In genomic region chr5:71082898-71083297, GRCh38 we compare ENCODE assay signal across 5 cellular contexts. TPM values are rescaled to one million over a fixed set of nuclear protein-coding genes. Genes with fewer than 3 reads are reported as not detected.
DNase-seq lines count a peak whose midpoint lies in the region; ATAC-seq, FAIRE-seq and TF ChIP-seq lines count a peak whose summit lies in the region.
"Not testable (repeated sequence)": the region's sequence is repeated elsewhere in the genome, so short reads cannot be mapped to it uniquely, and the experiment has no call there.

No MANE protein-coding gene starts in this region.

- H3K27me3 ChIP-seq in K562 (ENCODE audit: control insufficient read depth in 2 of 2, insufficient read depth in 2 of 2, low read length in 2 of 2); keratinocyte (ENCODE audit: control insufficient read depth, extremely low read depth, insufficient read depth, low read length); HepG2 (ENCODE audit: control insufficient read depth in 1 of 2, insufficient read depth in 2 of 2, low read length in 2 of 2); pancreas: not testable (repeated sequence)

- POLR2A ChIA-PET in K562 (lab: Yijun Ruan, JAX); HepG2 (lab: Yijun Ruan, JAX): not testable (repeated sequence)

- not testable (repeated sequence) for H2AFZ ChIP-seq in K562 (ENCODE audit: low read depth, low read length); keratinocyte (ENCODE audit: control insufficient read depth, low read length); HepG2 (ENCODE audit: low read length)

- not testable (repeated sequence) for TF ChIP-seq POLR2A in K562 (conservative IDR thresholded peaks at IDR 0.05); HepG2 (IDR thresholded peaks at IDR 0.05; ENCODE audit: insufficient read depth in 1 of 2, low read depth in 2 of 2, low read length in 2 of 2)

- not testable (repeated sequence) for H4K20me1 ChIP-seq in K562 (replicated peaks; ENCODE audit: control insufficient read depth, insufficient read depth, low read length); keratinocyte (ENCODE audit: control insufficient read depth, extremely low read depth, insufficient read depth, low read length); HepG2 (ENCODE audit: insufficient read depth, low read length)

- not testable (repeated sequence) for TF ChIP-seq RAD21 in K562 (CRISPR knock-in tag; conservative IDR thresholded peaks at IDR 0.05 in 1 of 2, IDR thresholded peaks at IDR 0.05 in 1 of 2); HepG2 (CRISPR knock-in tag; IDR thresholded peaks at IDR 0.05)

- not testable (repeated sequence) for H3K9ac ChIP-seq in K562 (ENCODE audit: insufficient read depth in 1 of 2, low read depth in 2 of 2, low read length in 2 of 2); keratinocyte (ENCODE audit: control insufficient read depth, extremely low read depth, insufficient read depth, low read length); HepG2 (ENCODE audit: insufficient read depth, low read depth, low read length)

- no CpG with 5 or more reads among the region's 7 CpGs for WGBS in K562 (ENCODE audit: insufficient coverage, low coverage, missing lambda C conversion rate)
- no CpG with 5 or more reads among the region's 7 CpGs for WGBS in HepG2 (ENCODE audit: low lambda C conversion rate)
- no CpG with 5 or more reads among the region's 7 CpGs for WGBS in pancreas, 2 donors

- CTCF ChIA-PET in K562 (lab: Yijun Ruan, JAX; ENCODE audit: low intra/inter-chr PET ratio); HepG2 (lab: Yijun Ruan, JAX; ENCODE audit: low intra/inter-chr PET ratio, low total read pairs): not testable (repeated sequence)

- intact Hi-C loops in K562 (cut with micrococcal nuclease); HepG2 (cut with micrococcal nuclease; ENCODE audit: unreplicated experiment); pancreas (cut with DNase I): not testable (repeated sequence)

- H3K27ac ChIP-seq in K562 (ENCODE audit: extremely low read depth, low read depth, low read length); keratinocyte (ENCODE audit: control insufficient read depth, insufficient read depth, low read length); HepG2 (ENCODE audit: extremely low read length, insufficient read depth, low read length); pancreas: not testable (repeated sequence)

- dilution Hi-C loops in keratinocyte (cut with MboI; ENCODE audit: extremely low pct_ligation_motif_present, low sequenced_read_pairs), result not testable (repeated sequence)

- not testable (repeated sequence) for ATAC-seq in K562
- ATAC-seq in HepG2 (peak; percentile 71), pancreas (peak in 3 of 4 donors; percentile 6 to 35 (median 22))

- not testable (repeated sequence) for BruUV-seq in K562 (replicated peaks; lab: Mats Ljungman, UMichigan); HepG2 (replicated peaks; lab: Mats Ljungman, UMichigan)

- in situ Hi-C loops in K562 (cut with MboI); HepG2 (cut with HindIII; ENCODE audit: extremely low pct_ligation_motif_present, low pct_unique_long_range_greater_than_20kb): not testable (repeated sequence)

- FAIRE-seq in GM19239 (lab: Jason Lieb, UNC), result peak; percentile 75
- peak; percentile 15 for FAIRE-seq in K562 (lab: Jason Lieb, UNC)
- peak; percentile 49 for FAIRE-seq in keratinocyte (lab: Jason Lieb, UNC)
- FAIRE-seq in HepG2 (lab: Jason Lieb, UNC), result peak; percentile 62
- not testable (repeated sequence) for FAIRE-seq in pancreas (lab: Jason Lieb, UNC)

- H3K4me2 ChIP-seq in K562 (ENCODE audit: insufficient read depth, low read length); keratinocyte (ENCODE audit: control insufficient read depth, extremely low read depth, insufficient read depth, low read depth, low read length); HepG2 (ENCODE audit: low read depth, low read length): not testable (repeated sequence)

- DNase-seq in GM19239 (ENCODE audit: insufficient read length, low spot score); K562 (ENCODE audit: extremely low read depth in 1 of 4, low spot score in 3 of 4); keratinocyte (ENCODE audit: low read depth, low spot score); HepG2 (ENCODE audit: low spot score); pancreas: not testable (repeated sequence)

- H3K9me1 ChIP-seq in K562 (ENCODE audit: control insufficient read depth, insufficient read depth, low read length); keratinocyte (ENCODE audit: control insufficient read depth, extremely low read depth, insufficient read depth, low read length): not testable (repeated sequence)

- H3K9me3 ChIP-seq in K562 (replicated peaks; ENCODE audit: control insufficient read depth, insufficient read depth, low read depth, low read length); keratinocyte (ENCODE audit: control insufficient read depth, low read depth, low read length); HepG2 (ENCODE audit: low read length); pancreas: not testable (repeated sequence)

- not testable (repeated sequence) for H3K36me3 ChIP-seq in K562 (ENCODE audit: control insufficient read depth, insufficient read depth, low read length); keratinocyte (ENCODE audit: control insufficient read depth in 2 of 2, extremely low read depth in 1 of 2, insufficient read depth in 2 of 2, low read length in 2 of 2); HepG2 (replicated peaks in 1 of 2; ENCODE audit: control insufficient read depth in 1 of 2, insufficient read depth in 2 of 2, low read length in 2 of 2); pancreas

- H3K79me2 ChIP-seq in K562 (ENCODE audit: control insufficient read depth, insufficient read depth, low read length); keratinocyte (ENCODE audit: control insufficient read depth, insufficient read depth, low read length); HepG2 (ENCODE audit: insufficient read depth, low read length): not testable (repeated sequence)

- not testable (repeated sequence) for TF ChIP-seq CTCF in K562 (IDR thresholded peaks at IDR 0.05 in 2 of 3, conservative IDR thresholded peaks at IDR 0.05 in 1 of 3; ENCODE audit: insufficient read depth in 2 of 3, low read depth in 1 of 3, low read length in 3 of 3); keratinocyte (optimal IDR thresholded peaks at IDR 0.05 in 1 of 3, IDR thresholded peaks at IDR 0.05 in 1 of 3, conservative IDR thresholded peaks at IDR 0.05 in 1 of 3; ENCODE audit: extremely low read depth in 1 of 3, insufficient read depth in 2 of 3, low read length in 3 of 3); HepG2 (CRISPR knock-in tag; IDR thresholded peaks at IDR 0.05); pancreas (IDR thresholded peaks at IDR 0.05)

- not testable (repeated sequence) for TF ChIP-seq EP300 in K562 (IDR thresholded peaks at IDR 0.05; ENCODE audit: low read length); HepG2 (IDR thresholded peaks at IDR 0.05; ENCODE audit: low read depth in 2 of 2, low read length in 2 of 2); HepG2 (CRISPR knock-in tag; IDR thresholded peaks at IDR 0.05; ENCODE audit: borderline replicate concordance)

- not testable (repeated sequence) for H3K4me3 ChIP-seq in K562; keratinocyte (ENCODE audit: control insufficient read depth in 2 of 3, extremely low read depth in 1 of 3, insufficient read depth in 2 of 3, low read depth in 1 of 3, low read length in 3 of 3); HepG2 (replicated peaks in 1 of 3; ENCODE audit: insufficient read depth in 1 of 3, low read depth in 2 of 3, low read length in 3 of 3); pancreas

- H3K4me1 ChIP-seq in K562 (replicated peaks in 1 of 2; ENCODE audit: control insufficient read depth in 2 of 2, insufficient read depth in 2 of 2, low read length in 2 of 2); keratinocyte (ENCODE audit: control insufficient read depth, extremely low read depth, insufficient read depth, low read length); HepG2 (ENCODE audit: insufficient read depth, low read length); pancreas: not testable (repeated sequence)

RNA-seq across cellular contexts. Expression of gene GTF2H2, which starts 15.4 kb away (rescaled TPM):
- 54.9 and 166 TPM in 2 replicates for total RNA-seq in K562 (2011; cell fraction: chromatin; rRNA removed; ENCODE audit: low replicate concordance)
- total RNA-seq in K562 (2011; cell fraction: nucleolus; rRNA removed), result 31.2 and 45.1 TPM in 2 replicates
- total RNA-seq in K562 (2011; cell fraction: nucleoplasm; rRNA removed), result 83.7 and 145 TPM in 2 replicates
- total RNA-seq in K562 (2014; rRNA removed) (42.7 and 71.3 TPM in 2 replicates), K562 (2014; rRNA removed; fragmentation: Illumina TruSeq; extraction: Trizol) (91.9 and 94.7 TPM in 2 replicates), K562 (2015; rRNA removed; fragmentation: Illumina TruSeq; extraction: Trizol) (89.7 and 104 TPM in 2 replicates), K562 (2021) (51.8 and 54.0 TPM in 2 replicates), HepG2 (2016; rRNA removed; fragmentation: Illumina TruSeq; extraction: Trizol) (38.1 and 39.1 TPM in 2 replicates), pancreas (10 to 100 TPM in 3 of 6 donors, 1 to 10 TPM in 3; 5.5 to 14.8 (median 9.5) TPM)
- polyA plus RNA-seq in K562 (2011; rRNA removed) (35.4 and 46.9 TPM in 2 replicates), K562 (2014; fragmentation: Illumina TruSeq; extraction: Trizol) (66.3 and 70.6 TPM in 2 replicates), K562 (2014; fragmentation: Nextera tagmentation; extraction: Ambion mirVana) (100 to 1,000 TPM; 133 to 171 TPM), K562 (2014; rRNA removed) (88.3 and 99.4 TPM in 2 replicates), keratinocyte (14.0 to 28.7 TPM (median 15.6 TPM) in 3 replicates), HepG2 (2011; rRNA removed) (11.0 and 14.5 TPM in 2 replicates), pancreas (1 to 10 TPM; 3.8 to 8.1 TPM)
- polyA plus RNA-seq in K562 (2011; cell fraction: cytosol; rRNA removed), result 8.0 and 11.5 TPM in 2 replicates
- 19.1 and 19.5 TPM in 2 replicates for polyA plus RNA-seq in K562 (2011; cell fraction: nucleus; rRNA removed)
- 25.3 and 58.6 TPM in 2 replicates for polyA plus RNA-seq in K562 (2012)
- 43.9 and 49.5 TPM in 2 replicates for polyA minus RNA-seq in K562 (2011; rRNA and poly(A)+ RNA removed)
- polyA minus RNA-seq in K562 (2011; cell fraction: cytosol; rRNA and poly(A)+ RNA removed), result 6.9 and 12.9 TPM in 2 replicates
- 41.6 and 69.3 TPM in 2 replicates for polyA minus RNA-seq in K562 (2011; cell fraction: nucleus; rRNA and poly(A)+ RNA removed)
- polyA plus RNA-seq in keratinocyte (2011; ENCODE audit: low read depth), result 7.1 TPM
- polyA plus RNA-seq in keratinocyte (2011; cell fraction: cytosol; rRNA removed), result 8.1 and 16.2 TPM in 2 replicates
- polyA plus RNA-seq in keratinocyte (2011; cell fraction: nucleus; rRNA removed), result 17.5 and 22.7 TPM in 2 replicates
- polyA plus RNA-seq in keratinocyte (2012; ENCODE audit: low replicate concordance), result 7.0 and 17.1 TPM in 2 replicates
- polyA minus RNA-seq in keratinocyte, result 10.4 to 18.1 TPM (median 14.0 TPM) in 3 replicates
- polyA minus RNA-seq in keratinocyte (2011; cell fraction: cytosol; rRNA and poly(A)+ RNA removed), result 11.9 TPM
- 8.2 and 20.4 TPM in 2 replicates for polyA minus RNA-seq in keratinocyte (2011; cell fraction: nucleus; rRNA and poly(A)+ RNA removed)
- total RNA-seq in HepG2 (2016; cell fraction: cytosol; rRNA removed; fragmentation: Illumina TruSeq; extraction: Trizol; ENCODE audit: low read depth), result 25.3 and 27.0 TPM in 2 replicates
- total RNA-seq in HepG2 (2016; cell fraction: insoluble cytoplasmic fraction; rRNA removed; fragmentation: Illumina TruSeq; extraction: Trizol), result 38.7 and 42.1 TPM in 2 replicates
- total RNA-seq in HepG2 (2016; cell fraction: membrane; rRNA removed; fragmentation: Illumina TruSeq; extraction: Trizol), result 28.4 and 29.0 TPM in 2 replicates
- total RNA-seq in HepG2 (2016; cell fraction: nucleus; rRNA removed; fragmentation: Illumina TruSeq; extraction: Trizol), result 38.6 and 41.5 TPM in 2 replicates
- polyA plus RNA-seq in HepG2 (2011; cell fraction: cytosol; rRNA removed), result 4.5 and 6.3 TPM in 2 replicates
- 10.6 and 13.9 TPM in 2 replicates for polyA plus RNA-seq in HepG2 (2011; cell fraction: nucleus; rRNA removed)
- polyA plus RNA-seq in HepG2 (2012), result 13.1 and 22.5 TPM in 2 replicates
- 13.8 and 18.8 TPM in 2 replicates for polyA plus RNA-seq in HepG2 (2016; cell fraction: cytosol; fragmentation: Illumina TruSeq; extraction: Trizol; ENCODE audit: low read depth)
- 39.5 and 45.9 TPM in 2 replicates for polyA plus RNA-seq in HepG2 (2016; cell fraction: insoluble cytoplasmic fraction; fragmentation: Illumina TruSeq; extraction: Trizol; ENCODE audit: low read depth)
- 19.9 and 23.2 TPM in 2 replicates for polyA plus RNA-seq in HepG2 (2016; cell fraction: membrane; fragmentation: Illumina TruSeq; extraction: Trizol; ENCODE audit: low read depth)
- 44.2 and 49.4 TPM in 2 replicates for polyA plus RNA-seq in HepG2 (2016; cell fraction: nucleus; fragmentation: Illumina TruSeq; extraction: Trizol; ENCODE audit: insufficient read depth, low read depth)
- polyA minus RNA-seq in HepG2 (2011; rRNA and poly(A)+ RNA removed; ENCODE audit: low replicate concordance), result 3.0 and 10.3 TPM in 2 replicates
- 4.4 and 6.1 TPM in 2 replicates for polyA minus RNA-seq in HepG2 (2011; cell fraction: cytosol; rRNA and poly(A)+ RNA removed)
- 51.1 and 58.3 TPM in 2 replicates for polyA minus RNA-seq in HepG2 (2011; cell fraction: nucleus; rRNA and poly(A)+ RNA removed)

RNA-seq across cellular contexts. Expression of gene NAIP, which starts 57.8 kb away (rescaled TPM):
- 18.7 and 27.7 TPM in 2 replicates for total RNA-seq in K562 (2011; cell fraction: chromatin; rRNA removed; ENCODE audit: low replicate concordance)
- 9.2 and 9.8 TPM in 2 replicates for total RNA-seq in K562 (2011; cell fraction: nucleolus; rRNA removed)
- total RNA-seq in K562 (2011; cell fraction: nucleoplasm; rRNA removed), result 27.1 and 39.6 TPM in 2 replicates
- total RNA-seq in K562 (2014; rRNA removed) (1.5 and 2.8 TPM in 2 replicates), K562 (2014; rRNA removed; fragmentation: Illumina TruSeq; extraction: Trizol) (6.3 and 6.4 TPM in 2 replicates), K562 (2015; rRNA removed; fragmentation: Illumina TruSeq; extraction: Trizol) (4.8 and 6.2 TPM in 2 replicates), K562 (2021) (2.9 and 3.6 TPM in 2 replicates), HepG2 (2016; rRNA removed; fragmentation: Illumina TruSeq; extraction: Trizol) (2.1 and 4.7 TPM in 2 replicates), pancreas (10 to 100 TPM in 2 of 6 donors, 1 to 10 TPM in 4; 3.2 to 14.4 (median 6.1) TPM)
- polyA plus RNA-seq in K562 (2011; rRNA removed) (4.1 and 4.3 TPM in 2 replicates), K562 (2014; fragmentation: Illumina TruSeq; extraction: Trizol) (2.6 and 4.0 TPM in 2 replicates), K562 (2014; fragmentation: Nextera tagmentation; extraction: Ambion mirVana) (1 to 10 TPM; 2.1 to 2.4 TPM), K562 (2014; rRNA removed) (3.3 and 3.6 TPM in 2 replicates), keratinocyte (0.53 to 1.7 TPM (median 1.4 TPM) in 3 replicates), HepG2 (2011; rRNA removed) (6.2 and 6.3 TPM in 2 replicates), pancreas (10 to 100 TPM in 1 of 2 donors, 1 to 10 TPM in 1; 2.7 to 12.9 TPM)
- polyA plus RNA-seq in K562 (2011; cell fraction: cytosol; rRNA removed), result 0.73 and 1.5 TPM in 2 replicates
- polyA plus RNA-seq in K562 (2011; cell fraction: nucleus; rRNA removed), result 5.1 and 5.5 TPM in 2 replicates
- 3.6 and 6.6 TPM in 2 replicates for polyA plus RNA-seq in K562 (2012)
- polyA minus RNA-seq in K562 (2011; rRNA and poly(A)+ RNA removed), result 4.1 and 9.9 TPM in 2 replicates
- polyA minus RNA-seq in K562 (2011; cell fraction: cytosol; rRNA and poly(A)+ RNA removed), result 0.64 and 0.95 TPM in 2 replicates
- polyA minus RNA-seq in K562 (2011; cell fraction: nucleus; rRNA and poly(A)+ RNA removed), result 4.4 and 6.3 TPM in 2 replicates
- 1.1 TPM for polyA plus RNA-seq in keratinocyte (2011; ENCODE audit: low read depth)
- 0.23 and 0.36 TPM in 2 replicates for polyA plus RNA-seq in keratinocyte (2011; cell fraction: cytosol; rRNA removed)
- 3.1 and 4.1 TPM in 2 replicates for polyA plus RNA-seq in keratinocyte (2011; cell fraction: nucleus; rRNA removed)
- 0.79 and 1.7 TPM in 2 replicates for polyA plus RNA-seq in keratinocyte (2012; ENCODE audit: low replicate concordance)
- polyA minus RNA-seq in keratinocyte, result 0.59 to 4.3 TPM (median 1.6 TPM) in 3 replicates
- polyA minus RNA-seq in keratinocyte (2011; cell fraction: cytosol; rRNA and poly(A)+ RNA removed), result 0.38 TPM
- polyA minus RNA-seq in keratinocyte (2011; cell fraction: nucleus; rRNA and poly(A)+ RNA removed), result 2.8 and 7.0 TPM in 2 replicates
- total RNA-seq in HepG2 (2016; cell fraction: cytosol; rRNA removed; fragmentation: Illumina TruSeq; extraction: Trizol; ENCODE audit: low read depth), result 5.1 and 5.8 TPM in 2 replicates
- total RNA-seq in HepG2 (2016; cell fraction: insoluble cytoplasmic fraction; rRNA removed; fragmentation: Illumina TruSeq; extraction: Trizol), result 1.7 and 5.0 TPM in 2 replicates
- total RNA-seq in HepG2 (2016; cell fraction: membrane; rRNA removed; fragmentation: Illumina TruSeq; extraction: Trizol), result 3.5 and 4.4 TPM in 2 replicates
- total RNA-seq in HepG2 (2016; cell fraction: nucleus; rRNA removed; fragmentation: Illumina TruSeq; extraction: Trizol), result 10.7 and 11.9 TPM in 2 replicates
- 1.6 and 2.1 TPM in 2 replicates for polyA plus RNA-seq in HepG2 (2011; cell fraction: cytosol; rRNA removed)
- polyA plus RNA-seq in HepG2 (2011; cell fraction: nucleus; rRNA removed), result 6.9 TPM in 2 replicates
- 3.1 and 4.5 TPM in 2 replicates for polyA plus RNA-seq in HepG2 (2012)
- polyA plus RNA-seq in HepG2 (2016; cell fraction: cytosol; fragmentation: Illumina TruSeq; extraction: Trizol; ENCODE audit: low read depth), result 0.87 and 1.0 TPM in 2 replicates
- 3.0 and 3.1 TPM in 2 replicates for polyA plus RNA-seq in HepG2 (2016; cell fraction: insoluble cytoplasmic fraction; fragmentation: Illumina TruSeq; extraction: Trizol; ENCODE audit: low read depth)
- polyA plus RNA-seq in HepG2 (2016; cell fraction: membrane; fragmentation: Illumina TruSeq; extraction: Trizol; ENCODE audit: low read depth), result 1.4 and 1.7 TPM in 2 replicates
- polyA plus RNA-seq in HepG2 (2016; cell fraction: nucleus; fragmentation: Illumina TruSeq; extraction: Trizol; ENCODE audit: insufficient read depth, low read depth), result 21.4 and 24.5 TPM in 2 replicates
- 5.0 and 6.0 TPM in 2 replicates for polyA minus RNA-seq in HepG2 (2011; rRNA and poly(A)+ RNA removed; ENCODE audit: low replicate concordance)
- polyA minus RNA-seq in HepG2 (2011; cell fraction: cytosol; rRNA and poly(A)+ RNA removed), result 1.2 and 1.3 TPM in 2 replicates
- 30.3 and 46.5 TPM in 2 replicates for polyA minus RNA-seq in HepG2 (2011; cell fraction: nucleus; rRNA and poly(A)+ RNA removed)
